ENCODE assay signal across 6 cellular contexts in genomic region chr19:42267644-42268141, GRCh38. TPM values are rescaled to one million over a fixed set of nuclear protein-coding genes. Genes with fewer than 3 reads are reported as not detected.
A peak's percentile ranks its signal among the peaks of the same experiment; 100 is the strongest.
DNase-seq lines count a peak whose midpoint lies in the region; FAIRE-seq and TF ChIP-seq lines count a peak whose summit lies in the region.

No MANE protein-coding gene starts in this region.

- peak overlapping the region; percentile 89 for H2AFZ ChIP-seq in PC-9

- H3K27ac ChIP-seq in PC-9, result no peak overlapping the region
- peak overlapping the region; percentile 40 to 81 for H3K27ac ChIP-seq in kidney (ENCODE audit: low read depth in 2 of 2, low read length in 2 of 2)

- no peaks in the 10 kb centered on the region for H3K9me3 ChIP-seq in PC-9 (ENCODE audit: insufficient read depth, low read depth)
- H3K9me3 ChIP-seq in kidney (ENCODE audit: control insufficient read depth in 1 of 2, low read length in 2 of 2), result no peaks in the 10 kb centered on the region

- H3K9me3 Mint-ChIP-seq in activated T-cell treated with anti-CD3 and anti-CD28 coated beads, Interleukin-2, amount 50 U/mL, for 24 hours, result no peaks in the 10 kb centered on the region

- peaks cover 20% of the 10 kb centered on the region for H3K36me3 Mint-ChIP-seq in activated T-cell treated with anti-CD3 and anti-CD28 coated beads, Interleukin-2, amount 50 U/mL, for 24 hours (ENCODE audit: low read depth)

- peak overlapping the region; percentile 65 to 93 for H3K9ac ChIP-seq in kidney (ENCODE audit: low read length in 2 of 2)

- FAIRE-seq in kidney (lab: Jason Lieb, UNC), result no peak

- H3K27me3 ChIP-seq in PC-9 (ENCODE audit: insufficient read depth, low read depth), result no peaks in the 10 kb centered on the region

- TF ChIP-seq CTCF in AG04449 (IDR thresholded peaks at IDR 0.05; ENCODE audit: insufficient read depth, low read length, missing control alignments) (no peak), PC-9 (conservative IDR thresholded peaks at IDR 0.05) (no peak), kidney (IDR thresholded peaks at IDR 0.05; ENCODE audit: borderline replicate concordance, extremely low read depth, insufficient read depth) (no peak)

- no peaks in the 10 kb centered on the region for H3K36me3 ChIP-seq in PC-9 (ENCODE audit: low read depth)
- no peaks in the 10 kb centered on the region for H3K36me3 ChIP-seq in kidney (ENCODE audit: control insufficient read depth in 1 of 2, insufficient read depth in 2 of 2, low read length in 2 of 2)

- POLR2A ChIA-PET in AG04449 (lab: Yijun Ruan, JAX) (no interaction called here), PC-9 (lab: Charles Lee; ENCODE audit: unreplicated experiment) (no interaction called here)

- no peaks in the 10 kb centered on the region for H4K20me1 ChIP-seq in PC-9 (ENCODE audit: insufficient read depth)

- intact Hi-C loops in PC-9 (cut with micrococcal nuclease; ENCODE audit: unreplicated experiment) (loop anchor here (1.0 kb wide), 3 partner anchors 12 to 24 kb away; partner anchors contain the start of gene ERF), kidney (cut with DNase I) (no loop called here)

- no peaks in the 10 kb centered on the region for H3K27me3 Mint-ChIP-seq in activated T-cell treated with anti-CD3 and anti-CD28 coated beads, Interleukin-2, amount 50 U/mL, for 24 hours

- H3K4me3 ChIP-seq in AG04449 (ENCODE audit: low read depth, low read length) (peak overlapping the region; percentile 70), PC-9 (peak overlapping the region; percentile 76), kidney (ENCODE audit: low read length in 2 of 2) (peak overlapping the region; percentile 80 to 89)

- H3K4me2 ChIP-seq in PC-9, result peak overlapping the region; percentile 93

- TSS peak; percentile 76 for BruUV-seq in PC-9 (replicated peaks; lab: Mats Ljungman, UMichigan)

- H3K4me1 ChIP-seq in PC-9 (replicated peaks; ENCODE audit: insufficient read depth) (peaks cover 20% of the 10 kb centered on the region), kidney (ENCODE audit: control insufficient read depth in 1 of 2, insufficient read depth in 1 of 2, low read depth in 1 of 2, low read length in 2 of 2) (peaks cover 12 to 21% of the 10 kb centered on the region in 2 donors)

- H3K79me2 ChIP-seq in PC-9 (ENCODE audit: low read depth), result peaks cover 19% of the 10 kb centered on the region

- H3K4me3 Mint-ChIP-seq in activated T-cell treated with anti-CD3 and anti-CD28 coated beads, Interleukin-2, amount 50 U/mL, for 24 hours, result no peak overlapping the region

- H3K4me1 Mint-ChIP-seq in activated T-cell treated with anti-CD3 and anti-CD28 coated beads, Interleukin-2, amount 50 U/mL, for 24 hours (ENCODE audit: low read depth), result peaks cover 21% of the 10 kb centered on the region

- CTCF ChIA-PET in AG04449 (lab: Yijun Ruan, JAX) (interaction anchor here (0.9 kb wide), 1 partner anchor 22 kb away, joined by 3 read pairs; no protein-coding TSS in a partner anchor), PC-9 (lab: Charles Lee) (no interaction called here)

- no peak overlapping the region for H3K27ac Mint-ChIP-seq in activated T-cell treated with anti-CD3 and anti-CD28 coated beads, Interleukin-2, amount 50 U/mL, for 24 hours

- H3K9me2 ChIP-seq in PC-9 (ENCODE audit: insufficient read depth), result no peaks in the 10 kb centered on the region

- H3F3A ChIP-seq in PC-9 (ENCODE audit: insufficient read depth, low read depth), result no peaks in the 10 kb centered on the region; the same call in 1 of the 2 replicates

- DNase-seq in AG04449 (ENCODE audit: low read depth, low spot score) (no peak), PC-9 (no peak), kidney (peak; percentile 65), activated gamma-delta T cell (lab: John Stamatoyannopoulos, UW) (no peak), MV-4-11 (lab: John Stamatoyannopoulos, UW) (no peak)
- DNase-seq in activated T-cell treated with anti-CD3 and anti-CD28 coated beads, Interleukin-2, amount 50 U/mL, for 24 hours, result no peak

RNA-seq across cellular contexts. Expression of gene CIC, which starts 1.4 kb away (rescaled TPM):
- 58.1 and 60.7 TPM in 2 replicates for total RNA-seq in PC-9 (2021)
- 90.9 TPM for total RNA-seq in kidney
- polyA plus RNA-seq in kidney (ENCODE audit: insufficient read depth, low read depth, low replicate concordance), result 18.8 TPM

RNA-seq across cellular contexts. Expression of gene ERF, which starts 12.8 kb away (rescaled TPM):
- total RNA-seq in PC-9 (2021), result 57.4 and 79.1 TPM in 2 replicates
- total RNA-seq in kidney, result 61.2 TPM
- 31.1 TPM for polyA plus RNA-seq in kidney (ENCODE audit: insufficient read depth, low read depth, low replicate concordance)

RNA-seq across cellular contexts. Expression of gene GSK3A, which starts 25.3 kb away (rescaled TPM):
- total RNA-seq in PC-9 (2021) (37.4 and 44.6 TPM in 2 replicates), kidney (39.2 TPM)
- 57.3 TPM for polyA plus RNA-seq in kidney (ENCODE audit: insufficient read depth, low read depth, low replicate concordance)

RNA-seq across cellular contexts. Expression of gene PRR19, which starts 34.2 kb away (rescaled TPM):
- total RNA-seq in PC-9 (2021) (0.85 and 1.1 TPM in 2 replicates), kidney (0.47 TPM)
- 0.71 TPM for polyA plus RNA-seq in kidney (ENCODE audit: insufficient read depth, low read depth, low replicate concordance)

RNA-seq across cellular contexts. Expression of gene PAFAH1B3, which starts 34.7 kb away (rescaled TPM):
- total RNA-seq in PC-9 (2021) (70.2 and 90.1 TPM in 2 replicates), kidney (22.0 TPM)
- 38.3 TPM for polyA plus RNA-seq in kidney (ENCODE audit: insufficient read depth, low read depth, low replicate concordance)
